Comparison of ENCODE assay signal across 8 cellular contexts in genomic region chr14:24114536-24115450, GRCh38. TPM values are rescaled to one million over a fixed set of nuclear protein-coding genes. Genes with fewer than 3 reads are reported as not detected.
DNase-seq lines count a peak whose midpoint lies in the region; ATAC-seq and TF ChIP-seq lines count a peak whose summit lies in the region.

TSS of gene DCAF11 (plus strand) at chr14:24114777. CDS start at chr14:24115595, 818 bp downstream.
TSS of gene NRL (minus strand) at chr14:24114949. CDS start at chr14:24082848, 32,101 bp downstream.

- H3K27me3 ChIP-seq in PC-9 (ENCODE audit: insufficient read depth, low read depth): no peaks in the 10 kb centered on the region
- H3K27me3 ChIP-seq in esophagus (ENCODE audit: control insufficient read depth in 1 of 2, insufficient read depth in 2 of 2, low read length in 2 of 2): no peaks in the 10 kb centered on the region
- no peaks in the 10 kb centered on the region for H3K27me3 ChIP-seq in mucosa of rectum (ENCODE audit: control insufficient read depth in 2 of 2, insufficient read depth in 2 of 2, low read length in 2 of 2)

- H3K4me1 Mint-ChIP-seq in activated T-cell treated with anti-CD3 and anti-CD28 coated beads, Interleukin-2, amount 50 U/mL, for 4 hours (ENCODE audit: low read depth): peaks cover 27% of the 10 kb centered on the region

- no peaks in the 10 kb centered on the region for H3K9me2 ChIP-seq in PC-9 (ENCODE audit: insufficient read depth)

- peak; percentile 86 for ATAC-seq in GM21723 (IDR thresholded peaks at IDR 0.05; ENCODE audit: unreplicated experiment)
- ATAC-seq in activated T-cell treated with anti-CD3 and anti-CD28 coated beads, Interleukin-2, amount 50 U/mL, for 4 hours: peak; percentile 90 to 92

- H2AFZ ChIP-seq in PC-9: peak within 1 kb of the TSS; percentile 92

- CTCF ChIA-PET in PC-9 (lab: Charles Lee): interaction anchor here (0.5 to 1.1 kb wide), 5 partner anchors 21 to 1060 kb away, joined by 3 to 5 read pairs (median 4); partner anchors contain the start of genes CHMP4A, IRF9, PSME1 and PSME2

- peak within 1 kb of the TSS; percentile 97 for H3K4me2 ChIP-seq in PC-9

- H3K27me3 Mint-ChIP-seq in activated T-cell treated with anti-CD3 and anti-CD28 coated beads, Interleukin-2, amount 50 U/mL, for 4 hours (ENCODE audit: low read depth): no peaks in the 10 kb centered on the region

- H3K9me3 Mint-ChIP-seq in activated T-cell treated with anti-CD3 and anti-CD28 coated beads, Interleukin-2, amount 50 U/mL, for 4 hours: no peaks in the 10 kb centered on the region

- H4K20me1 ChIP-seq in PC-9 (ENCODE audit: insufficient read depth): no peaks in the 10 kb centered on the region

- H3F3A ChIP-seq in PC-9 (ENCODE audit: insufficient read depth, low read depth): peaks cover 21% of the 10 kb centered on the region

- H3K4me1 ChIP-seq in PC-9 (replicated peaks; ENCODE audit: insufficient read depth) (peaks cover 22% of the 10 kb centered on the region), esophagus (ENCODE audit: control insufficient read depth in 2 of 2, insufficient read depth in 2 of 2, low read length in 1 of 2) (peaks cover 0 to 2% of the 10 kb centered on the region in 2 donors), mucosa of rectum (ENCODE audit: control insufficient read depth in 2 of 2, insufficient read depth in 2 of 2, low read length in 2 of 2) (peaks cover 18 to 26% of the 10 kb centered on the region in 2 donors)

- in situ Hi-C loops in KBM-7 (cut with MboI; ENCODE audit: low pct_unique_long_range_greater_than_20kb, low sequenced_read_pairs): no loop called here

- peak within 1 kb of the TSS; percentile 93 for H3K4me3 Mint-ChIP-seq in activated T-cell treated with anti-CD3 and anti-CD28 coated beads, Interleukin-2, amount 50 U/mL, for 4 hours

- TF ChIP-seq CTCF in PC-9 (conservative IDR thresholded peaks at IDR 0.05): no peak

- H3K36me3 Mint-ChIP-seq in activated T-cell treated with anti-CD3 and anti-CD28 coated beads, Interleukin-2, amount 50 U/mL, for 4 hours (ENCODE audit: insufficient read depth): peaks cover 22% of the 10 kb centered on the region

- POLR2A ChIA-PET in PC-9 (lab: Charles Lee; ENCODE audit: unreplicated experiment): interaction anchor here (0.5 to 1.5 kb wide), 12 partner anchors 17 to 788 kb away, joined by 3 to 26 read pairs (median 4); partner anchors contain the start of genes CHMP4A, EMC9, IRF9 and PCK2

- H3K9me3 ChIP-seq in PC-9 (ENCODE audit: insufficient read depth, low read depth) (no peaks in the 10 kb centered on the region), esophagus (ENCODE audit: control insufficient read depth in 2 of 2, insufficient read depth in 1 of 2, low read depth in 1 of 2, low read length in 1 of 2) (no peaks in the 10 kb centered on the region), mucosa of rectum (ENCODE audit: control insufficient read depth in 2 of 2, low read length in 2 of 2) (no peaks in the 10 kb centered on the region)

- H3K36me3 ChIP-seq in PC-9 (ENCODE audit: low read depth): peaks cover 8% of the 10 kb centered on the region; the same call in 1 of the 2 replicates
- peaks cover 12 to 20% of the 10 kb centered on the region in 2 donors for H3K36me3 ChIP-seq in esophagus (ENCODE audit: control insufficient read depth in 2 of 2, insufficient read depth in 2 of 2, low read length in 1 of 2)
- peaks cover 24 to 31% of the 10 kb centered on the region in 2 donors for H3K36me3 ChIP-seq in mucosa of rectum (ENCODE audit: control insufficient read depth in 2 of 2, insufficient read depth in 2 of 2, low read length in 2 of 2)

- peak within 1 kb of the TSS; percentile 69 for H3K27ac ChIP-seq in PC-9
- peak within 1 kb of the TSS; percentile 100 for H3K27ac ChIP-seq in esophagus (ENCODE audit: low read depth in 2 of 2, low read length in 1 of 2)
- peak within 1 kb of the TSS; percentile 99 to 100 for H3K27ac ChIP-seq in mucosa of rectum (ENCODE audit: low read depth in 2 of 2, low read length in 2 of 2)

- 0% methylated on average over 63 to 65 of the region's 65 CpGs for WGBS in esophagus, 2 donors

- peak; percentile 99 for DNase-seq in DMS53 (lab: John Stamatoyannopoulos, UW)
- DNase-seq in KBM-7: peak; percentile 100
- peak; percentile 95 to 97 for DNase-seq in PC-9
- peak; percentile 99 for DNase-seq in activated T-cell treated with anti-CD3 and anti-CD28 coated beads, Interleukin-2, amount 50 U/mL, for 4 hours
- DNase-seq in stimulated activated CD8-positive, alpha-beta memory T cell treated with anti-CD3 and anti-CD28 coated beads, Interleukin-4, amount 100 ng/mL, for 4 hours (ENCODE audit: low read depth in 2 of 2, low spot score in 1 of 2): peak; percentile 97 to 98

- peak within 1 kb of the TSS; percentile 69 for H3K4me3 ChIP-seq in PC-9
- peak within 1 kb of the TSS; percentile 72 to 77 for H3K4me3 ChIP-seq in esophagus (ENCODE audit: low read depth in 1 of 2, low read length in 2 of 2)
- H3K4me3 ChIP-seq in mucosa of rectum (ENCODE audit: low read length in 2 of 2): peak within 1 kb of the TSS; percentile 78 to 95

- H3K9ac ChIP-seq in mucosa of rectum (ENCODE audit: low read depth in 1 of 2, low read length in 2 of 2): peak within 1 kb of the TSS; percentile 93 to 97

- intact Hi-C loops in PC-9 (cut with micrococcal nuclease; ENCODE audit: unreplicated experiment): loop anchor here (1.0 kb wide), 1 partner anchor 32 kb away; the partner anchor contains the start of gene PSME2

- peaks cover 13% of the 10 kb centered on the region for H3K79me2 ChIP-seq in PC-9 (ENCODE audit: low read depth)

- BruUV-seq in PC-9 (replicated peaks; lab: Mats Ljungman, UMichigan): no TSS peak

RNA-seq across cellular contexts. Expression of gene DCAF11, which starts in this region (rescaled TPM):
- total RNA-seq in PC-9 (2021): 52.7 and 87.6 TPM in 2 replicates
- total RNA-seq in activated T-cell treated with anti-CD3 and anti-CD28 coated beads, Interleukin-2, amount 50 U/mL, for 4 hours: 10 to 100 TPM; 45.7 to 57.6 (median 50.7) TPM
- 10 to 100 TPM; 21.5 to 41.6 TPM for polyA plus RNA-seq in esophagus

RNA-seq across cellular contexts. Expression of gene NRL, which starts in this region (rescaled TPM):
- 1.2 and 2.3 TPM in 2 replicates for total RNA-seq in PC-9 (2021)
- total RNA-seq in activated T-cell treated with anti-CD3 and anti-CD28 coated beads, Interleukin-2, amount 50 U/mL, for 4 hours: 1 to 10 TPM; 1.2 to 2.3 (median 1.4) TPM
- polyA plus RNA-seq in esophagus: 1 to 10 TPM in 1 of 2 donors, under 1 TPM in 1; 0.86 to 1.4 TPM

Comparison
In these comparisons a context has a peak if more than half of its experiments do, and no peak if none do; other contexts are left out.
1. Peak in every context shown above with its lines: DNase-seq, ATAC-seq, H3K4me3 ChIP-seq and H3K27ac ChIP-seq.